In the genomic region with DNA sequence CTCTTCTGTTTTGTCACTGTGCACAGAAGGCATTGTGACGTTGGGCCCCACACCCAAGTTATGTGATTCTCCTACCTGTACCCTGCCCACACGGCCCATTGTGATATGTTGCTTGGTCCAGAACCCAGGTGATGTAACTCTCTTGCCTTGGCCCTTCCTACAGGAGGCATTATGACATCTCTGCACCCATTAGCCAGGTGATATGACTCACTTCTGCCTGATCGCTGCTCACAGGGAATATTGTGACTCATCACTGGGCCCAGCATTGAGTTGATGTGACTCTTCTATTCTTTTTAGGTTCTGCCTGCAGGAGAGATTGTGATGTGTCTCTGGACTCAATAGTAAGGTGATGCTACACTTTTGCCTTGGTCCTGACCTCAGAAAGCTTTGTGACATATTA, we compare ENCODE assay signal across 28 cellular contexts.
DNase-seq lines count a peak whose midpoint lies in the region; TF ChIP-seq lines count a peak whose summit lies in the region.
"Had no signal": no experiment of that assay in that cellular context is flagged by ENCODE, and none has a peak within 500 bp of the region (broad histone marks: within the 10 kb centered on the region; RNA-seq: fewer than 3 reads in every experiment).

No MANE protein-coding gene starts in this region.

- peak; percentile 67 for DNase-seq in MCF 10A (ENCODE audit: unreplicated experiment)
- no peak for DNase-seq in breast epithelium (ENCODE audit: low spot score in 2 of 2)
- peak; percentile 40 for DNase-seq in RPMI7951 (ENCODE audit: low read depth)
- DNase-seq in epithelial cell of prostate (ENCODE audit: low read depth, low spot score) = peak; percentile 50
- no peak for DNase-seq in OCI-M1 (lab: John Stamatoyannopoulos, UW)
- no peak for DNase-seq in Kasumi-1 (lab: John Stamatoyannopoulos, UW)
- no peak for DNase-seq in activated effector memory CD4-positive, alpha-beta T cell treated with Interleukin-2 at 50 U/mL for 16 hours
- no peak for DNase-seq in NCI-H146 (lab: John Stamatoyannopoulos, UW)
- DNase-seq: 8988T; ACHN; BE2C; CD8-positive, alpha-beta memory T cell; DMS 273 treated with DMSO at 0.1 percent for 48 hours; DND-41; MM.1S; NCI-H1048; NCI-H1417 treated with DMSO at 0.1 percent for 48 hours; NCI-H187; NCI-H2081 treated with DMSO at 0.1 percent for 48 hours; NCI-H2171; NCI-H226; NCI-H510A; NCI-H69; Peyer's patch; SHP77 had no signal

- BruUV-seq in MCF 10A (replicated peaks; lab: Mats Ljungman, UMichigan) = no TSS peak

- no peak overlapping the region for H3K4me3 Mint-ChIP-seq in MCF 10A (ENCODE audit: unreplicated experiment)
- H3K4me3 Mint-ChIP-seq: CD14-positive monocyte; CD8-positive, alpha-beta memory T cell had no signal

- H3K4me1 Mint-ChIP-seq in MCF 10A (ENCODE audit: insufficient read depth, unreplicated experiment) = no peaks in the 10 kb centered on the region
- H3K4me1 Mint-ChIP-seq: CD14-positive monocyte; CD8-positive, alpha-beta memory T cell had no signal

- H3K9me3 ChIP-seq in breast epithelium = peaks cover 0 to 10% of the 10 kb centered on the region in 2 donors
- H3K9me3 ChIP-seq: BE2C had no signal

- H3K36me3 ChIP-seq in breast epithelium = no peaks in the 10 kb centered on the region
- H3K36me3 ChIP-seq: BE2C, Peyer's patch had no signal

- no peaks in the 10 kb centered on the region for H3K36me3 Mint-ChIP-seq in MCF 10A (ENCODE audit: insufficient read depth, unreplicated experiment)
- H3K36me3 Mint-ChIP-seq: CD14-positive monocyte; CD8-positive, alpha-beta memory T cell had no signal

- H3K4me1 ChIP-seq in breast epithelium = no peaks in the 10 kb centered on the region
- H3K4me1 ChIP-seq: BE2C, Peyer's patch had no signal

- H3K27ac ChIP-seq in breast epithelium = no peak overlapping the region
- H3K27ac ChIP-seq in epithelial cell of prostate = peak overlapping the region; percentile 21
- H3K27ac ChIP-seq: HL-60, Peyer's patch had no signal

- intact Hi-C loops in MCF 10A (cut with micrococcal nuclease) (no loop called here), breast epithelium (cut with DNase I; ENCODE audit: low total_unique reads) (no loop called here)

- CTCF ChIA-PET in MCF 10A (lab: Yijun Ruan, JAX) = no interaction called here

- TF ChIP-seq CTCF in MCF 10A (IDR thresholded peaks at IDR 0.05; ENCODE audit: unreplicated experiment) (no peak), breast epithelium (IDR thresholded peaks at IDR 0.05) (no peak)

- H3K27me3 Mint-ChIP-seq in MCF 10A (ENCODE audit: insufficient read depth, unreplicated experiment) = no peaks in the 10 kb centered on the region
- H3K27me3 Mint-ChIP-seq: CD8-positive, alpha-beta memory T cell had no signal

- H3K27me3 ChIP-seq in breast epithelium = no peaks in the 10 kb centered on the region
- H3K27me3 ChIP-seq: BE2C, Peyer's patch had no signal

- no peak overlapping the region for H3K4me3 ChIP-seq in breast epithelium
- H3K4me3 ChIP-seq: K562, Peyer's patch had no signal

- peaks cover 65% of the 10 kb centered on the region for H3K9me3 Mint-ChIP-seq in MCF 10A (ENCODE audit: unreplicated experiment)

- POLR2A ChIA-PET in MCF 10A (lab: Yijun Ruan, JAX) = no interaction called here

- TF ChIP-seq POLR2A in breast epithelium (IDR thresholded peaks at IDR 0.05) = no peak

- H3K27ac Mint-ChIP-seq in MCF 10A (ENCODE audit: low read depth, unreplicated experiment) = no peak overlapping the region
- H3K27ac Mint-ChIP-seq: CD14-positive monocyte had no signal

Comparison
In these comparisons a context has a peak if more than half of its experiments do, and no peak if none do; other contexts are left out.
1. DNase-seq: peak in MCF 10A (single experiment), RPMI7951 (single experiment) and epithelial cell of prostate (single experiment); none in breast epithelium (0 of 2), OCI-M1 (single experiment), Kasumi-1 (0 of 2), activated effector memory CD4-positive, alpha-beta T cell treated with Interleukin-2 at 50 U/mL for 16 hours (single experiment) and NCI-H146 (single experiment).